8 cellular contexts compared by ENCODE assay signal in genomic region chr15:48331796-48332641, GRCh38. TPM values are rescaled to one million over a fixed set of nuclear protein-coding genes. Genes with fewer than 3 reads are reported as not detected.
DNase-seq lines count a peak whose midpoint lies in the region; ATAC-seq, FAIRE-seq and TF ChIP-seq lines count a peak whose summit lies in the region.

No MANE protein-coding gene starts in this region.

- no peak; the same call in 1 of the 2 replicates for TF ChIP-seq POLR2A in A549 (IDR thresholded peaks at IDR 0.05; ENCODE audit: low read length)

- peak overlapping the region; percentile 99 to 100 for H3K27ac ChIP-seq in A549
- H3K27ac ChIP-seq in colonic mucosa, result peak overlapping the region; percentile 94
- peak overlapping the region; percentile 95 to 97 for H3K27ac ChIP-seq in left lung

- intact Hi-C loops in colonic mucosa (cut with DNase I) (no loop called here), left lung (cut with DNase I) (no loop called here)

- H3K9ac ChIP-seq in colonic mucosa (ENCODE audit: low read depth in 2 of 2, low read length in 2 of 2), result peak overlapping the region; percentile 92 to 99

- TF ChIP-seq EP300 in A549 (IDR thresholded peaks at IDR 0.05), result no peak

- CTCF ChIA-PET in A549 (lab: Yijun Ruan, JAX), result no interaction called here

- H3K4me1 ChIP-seq in A549 (peaks cover 20% of the 10 kb centered on the region; the same call in 2 of the 3 replicates), colonic mucosa (peaks cover 6% of the 10 kb centered on the region), left lung (peaks cover 0 to 30% of the 10 kb centered on the region in 2 donors)

- H3K36me3 ChIP-seq in colonic mucosa (no peaks in the 10 kb centered on the region), left lung (peaks cover 0 to 20% of the 10 kb centered on the region in 2 donors)

- DNase-seq in A549 (ENCODE audit: low read depth in 1 of 2, low spot score in 1 of 2), result peak; percentile 33 to 69
- peak; percentile 39 for DNase-seq in NCI-H2196 (lab: John Stamatoyannopoulos, UW; ENCODE audit: unreplicated experiment)
- DNase-seq in activated CD4-positive, alpha-beta T cell treated with anti-CD3 and anti-CD28 coated beads for 1 hour, result peak; percentile 51
- peak; percentile 74 for DNase-seq in colonic mucosa
- peak; percentile 77 to 86 for DNase-seq in left lung
- peak; percentile 51 to 77 for DNase-seq in stimulated activated CD4-positive, alpha-beta T cell treated with anti-CD3 and anti-CD28 coated beads, Interleukin-4, amount 100 ng/mL, for 4 hours

- under 1% methylated on average over 26 of the region's 64 CpGs for WGBS in A549 (ENCODE audit: missing lambda C conversion rate)

- FAIRE-seq in A549 (lab: Jason Lieb, UNC), result no peak

- TF ChIP-seq RAD21 in A549 (conservative IDR thresholded peaks at IDR 0.05 in 1 of 2, IDR thresholded peaks at IDR 0.05 in 1 of 2), result no peak

- POLR2A ChIA-PET in A549 (lab: Yijun Ruan, JAX), result interaction anchor here (0.6 to 1.2 kb wide), 3 partner anchors 307 to 823 kb away, joined by 3 to 5 read pairs (median 3); partner anchors contain the start of genes CEP152 and COPS2

- no peaks in the 10 kb centered on the region for H3K9me3 ChIP-seq in A549
- no peaks in the 10 kb centered on the region for H3K9me3 ChIP-seq in colonic mucosa
- H3K9me3 ChIP-seq in left lung, result no peaks in the 10 kb centered on the region

- peak; percentile 66 to 77 for ATAC-seq in A549
- peak; percentile 61 for ATAC-seq in GM18511 (IDR thresholded peaks at IDR 0.05; ENCODE audit: unreplicated experiment)
- ATAC-seq in HG03025 (IDR thresholded peaks at IDR 0.05; ENCODE audit: low FRiP score, unreplicated experiment), result peak; percentile 42
- peak; percentile 80 for ATAC-seq in left lung

- TF ChIP-seq CTCF in A549 (IDR thresholded peaks at IDR 0.05) (no peak), colonic mucosa (IDR thresholded peaks at IDR 0.05) (no peak), left lung (IDR thresholded peaks at IDR 0.05) (no peak)

- H3K27me3 ChIP-seq in colonic mucosa (no peaks in the 10 kb centered on the region), left lung (no peaks in the 10 kb centered on the region)

- peak overlapping the region; percentile 96 for H3K4me3 ChIP-seq in A549
- H3K4me3 ChIP-seq in colonic mucosa, result peak overlapping the region; percentile 79
- H3K4me3 ChIP-seq in left lung, result peak overlapping the region; percentile 85 to 97

- peak overlapping the region; percentile 95 for H3K4me2 ChIP-seq in A549

TF ChIP-seq in A549, 52 proteins besides CTCF, POLR2A, EP300 and RAD21:
- TF ChIP-seq ZNF302 (CRISPR knock-in tag; IDR thresholded peaks at IDR 0.05) (no peak), EHF (CRISPR knock-in tag; IDR thresholded peaks at IDR 0.05) (no peak), FOXS1 (CRISPR knock-in tag; IDR thresholded peaks at IDR 0.05) (no peak), JUNB (IDR thresholded peaks at IDR 0.05) (no peak), GATA3 (IDR thresholded peaks at IDR 0.05; ENCODE audit: borderline replicate concordance) (0 out of 2 replicates have a peak, but pooled peaks have one; percentile 8), SREBF2 (IDR thresholded peaks at IDR 0.05) (no peak), JUN (IDR thresholded peaks at IDR 0.05) (no peak; a peak in 1 of 5 replicates), NFE2L2 (conservative IDR thresholded peaks at IDR 0.05; ENCODE audit: low read length) (no peak), KDM5A (IDR thresholded peaks at IDR 0.05) (peak; percentile 66; the same call in 1 of the 2 replicates), RARB (CRISPR knock-in tag; IDR thresholded peaks at IDR 0.05) (no peak), MAZ (IDR thresholded peaks at IDR 0.05; ENCODE audit: borderline replicate concordance, low read depth, low read length) (no peak), ZC3H11A (IDR thresholded peaks at IDR 0.05) (no peak), MAX (IDR thresholded peaks at IDR 0.05) (peak; percentile 61), HOXA7 (CRISPR knock-in tag; IDR thresholded peaks at IDR 0.05) (no peak), HEYL (CRISPR knock-in tag; IDR thresholded peaks at IDR 0.05) (no peak), E2F6 (IDR thresholded peaks at IDR 0.05; ENCODE audit: borderline replicate concordance, low read depth) (peak; percentile 79), HOXB5 (CRISPR knock-in tag; IDR thresholded peaks at IDR 0.05) (no peak)
- TF ChIP-seq, protein P1, sequence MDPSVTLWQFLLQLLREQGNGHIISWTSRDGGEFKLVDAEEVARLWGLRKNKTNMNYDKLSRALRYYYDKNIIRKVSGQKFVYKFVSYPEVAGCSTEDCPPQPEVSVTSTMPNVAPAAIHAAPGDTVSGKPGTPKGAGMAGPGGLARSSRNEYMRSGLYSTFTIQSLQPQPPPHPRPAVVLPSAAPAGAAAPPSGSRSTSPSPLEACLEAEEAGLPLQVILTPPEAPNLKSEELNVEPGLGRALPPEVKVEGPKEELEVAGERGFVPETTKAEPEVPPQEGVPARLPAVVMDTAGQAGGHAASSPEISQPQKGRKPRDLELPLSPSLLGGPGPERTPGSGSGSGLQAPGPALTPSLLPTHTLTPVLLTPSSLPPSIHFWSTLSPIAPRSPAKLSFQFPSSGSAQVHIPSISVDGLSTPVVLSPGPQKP (IDR thresholded peaks at IDR 0.05; ENCODE audit: low read depth, low read length), result no peak
- TF ChIP-seq, protein P2, sequence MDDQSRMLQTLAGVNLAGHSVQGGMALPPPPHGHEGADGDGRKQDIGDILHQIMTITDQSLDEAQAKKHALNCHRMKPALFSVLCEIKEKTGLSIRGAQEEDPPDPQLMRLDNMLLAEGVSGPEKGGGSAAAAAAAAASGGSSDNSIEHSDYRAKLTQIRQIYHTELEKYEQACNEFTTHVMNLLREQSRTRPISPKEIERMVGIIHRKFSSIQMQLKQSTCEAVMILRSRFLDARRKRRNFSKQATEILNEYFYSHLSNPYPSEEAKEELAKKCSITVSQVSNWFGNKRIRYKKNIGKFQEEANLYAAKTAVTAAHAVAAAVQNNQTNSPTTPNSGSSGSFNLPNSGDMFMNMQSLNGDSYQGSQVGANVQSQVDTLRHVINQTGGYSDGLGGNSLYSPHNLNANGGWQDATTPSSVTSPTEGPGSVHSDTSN (IDR thresholded peaks at IDR 0.05), result no peak
TF ChIP-seq in A549: peak in this region for 4.

RNA-seq across cellular contexts. Expression of gene DUT, which starts 0.8 kb away (rescaled TPM):
- polyA plus RNA-seq in A549 (2011; rRNA removed) (47.8 and 89.1 TPM in 2 replicates), A549 (2017; fragmentation: RNase III; extraction: RNeasy Plus Mini Kit Qiagen cat#74134 plus additional on column Dnase treatment) (105 to 114 TPM (median 110 TPM) in 3 replicates)
- polyA plus RNA-seq in A549 (2012; cell fraction: cytosol; rRNA removed), result 49.2 and 53.0 TPM in 2 replicates
- polyA plus RNA-seq in A549 (2012; cell fraction: nucleus; rRNA removed), result 38.5 and 48.3 TPM in 2 replicates
- polyA minus RNA-seq in A549 (2011; rRNA and poly(A)+ RNA removed), result 6.9 and 7.0 TPM in 2 replicates
- total RNA-seq in colonic mucosa (100 to 1,000 TPM in 1 of 2 donors, 10 to 100 TPM in 1; 69.2 to 153 TPM), left lung (10 to 100 TPM; 78.0 to 78.9 TPM)

Comparison
In these comparisons a context has a peak if more than half of its experiments do, and no peak if none do; other contexts are left out.
1. Peak in every context shown above with its lines: DNase-seq, ATAC-seq, H3K4me3 ChIP-seq and H3K27ac ChIP-seq.